In genomic region chr21:43603230-43603626, GRCh38 we compare ENCODE assay signal across 18 cellular contexts. TPM values are rescaled to one million over a fixed set of nuclear protein-coding genes. Genes with fewer than 3 reads are reported as not detected.
DNase-seq lines count a peak whose midpoint lies in the region; ATAC-seq, FAIRE-seq and TF ChIP-seq lines count a peak whose summit lies in the region.
"Had no signal": no experiment of that assay in that cellular context is flagged by ENCODE, and none has a peak within 500 bp of the region (broad histone marks: within the 10 kb centered on the region; RNA-seq: fewer than 3 reads in every experiment).

No MANE protein-coding gene starts in this region.

- H3K4me2 ChIP-seq in A549, result no peak overlapping the region

- H3K9me3 ChIP-seq in A549 (peaks cover 3% of the 10 kb centered on the region; the same call in 1 of the 3 replicates), muscle layer of duodenum (ENCODE audit: control insufficient read depth in 1 of 2, low read length in 2 of 2) (no peaks in the 10 kb centered on the region)
- H3K9me3 ChIP-seq: Peyer's patch, spleen had no signal

- no peaks in the 10 kb centered on the region for H3K36me3 ChIP-seq in muscle layer of duodenum (ENCODE audit: control insufficient read depth in 1 of 2, insufficient read depth in 2 of 2, low read length in 2 of 2)
- H3K36me3 ChIP-seq: Peyer's patch, spleen had no signal

- intact Hi-C loops in dendritic cell treated with granulocyte-macrophage colony-stimulating factor and Interleukin-4, amounts not matched to agents 40 ng/mL and 50 ng/mL, for 4 days (cut with micrococcal nuclease), result loop anchor here (2.0 kb wide), 1 partner anchor 42 kb away; no protein-coding TSS in a partner anchor

- TF ChIP-seq POLR2A in A549 (IDR thresholded peaks at IDR 0.05; ENCODE audit: low read length), result no peak

- peak; percentile 19 to 22; a peak in 3 of 6 replicates for ATAC-seq in A549
- ATAC-seq in GM19328 (IDR thresholded peaks at IDR 0.05; ENCODE audit: unreplicated experiment), result no peak
- ATAC-seq in stimulated activated naive CD8-positive, alpha-beta T cell treated with anti-CD3 and anti-CD28 coated beads, Interleukin-15, amount 100 ng/mL, for 72 hours, result no peak
- ATAC-seq: activated naive CD8-positive, alpha-beta T cell treated with anti-CD3 and anti-CD28 coated beads, Interleukin-2, amount 50 U/mL, for 24 hours; T-helper 17 cell had no signal

- 65% methylated on average over 4 of the region's 5 CpGs for WGBS in A549 (ENCODE audit: missing lambda C conversion rate)

- H3K36me3 Mint-ChIP-seq in dendritic cell treated with granulocyte-macrophage colony-stimulating factor and Interleukin-4, amounts not matched to agents 40 ng/mL and 50 ng/mL, for 4 days (ENCODE audit: low read depth), result no peaks in the 10 kb centered on the region
- H3K36me3 Mint-ChIP-seq in activated CD4-positive, alpha-beta memory T cell treated with anti-CD3 and anti-CD28 coated beads, Interleukin-2, amount 10 ng/mL, durations not matched to agents 7 days and 5 days (ENCODE audit: low read depth), result no peaks in the 10 kb centered on the region

- no peak overlapping the region for H3K4me3 ChIP-seq in A549
- no peak overlapping the region for H3K4me3 ChIP-seq in muscle layer of duodenum (ENCODE audit: low read depth in 1 of 2, low read length in 2 of 2)
- H3K4me3 ChIP-seq: Peyer's patch, spleen had no signal

- no peak for DNase-seq in A549 (ENCODE audit: low read depth in 1 of 2, low spot score in 1 of 2)
- peak; percentile 42 for DNase-seq in NCI-H1092 treated with DMSO at 0.1 percent for 48 hours (lab: John Stamatoyannopoulos, UW)
- no peak for DNase-seq in activated CD4-positive, alpha-beta memory T cell treated with anti-CD3 and anti-CD28 coated beads, Interleukin-2, amount 10 ng/mL, durations not matched to agents 7 days and 5 days
- no peak for DNase-seq in kidney glomerular epithelial cell (lab: John Stamatoyannopoulos, UW)
- DNase-seq in stimulated activated naive CD8-positive, alpha-beta T cell treated with anti-CD3 and anti-CD28 coated beads, Interleukin-15, amount 100 ng/mL, for 72 hours, result no peak
- DNase-seq: activated CD4-positive, CD25-positive, alpha-beta regulatory T cell treated with anti-CD3 and anti-CD28 coated beads, Interleukin-2, amount 50 U/mL, for 72 hours; activated naive CD8-positive, alpha-beta T cell treated with anti-CD3 and anti-CD28 coated beads, Interleukin-2, amount 50 U/mL, for 24 hours; GOT3; hippocampal formation; NCI-H526 treated with DMSO at 0.1 percent for 48 hours; nucleus accumbens; Peyer's patch; spleen; T-helper 17 cell had no signal

- no peak for TF ChIP-seq EP300 in A549 (IDR thresholded peaks at IDR 0.05)

- no peak for TF ChIP-seq CTCF in A549 (IDR thresholded peaks at IDR 0.05)

- H3K4me1 ChIP-seq in A549 (peaks cover 63% of the 10 kb centered on the region), muscle layer of duodenum (ENCODE audit: control insufficient read depth in 1 of 2, insufficient read depth in 2 of 2, low read length in 2 of 2) (no peaks in the 10 kb centered on the region)
- H3K4me1 ChIP-seq: Peyer's patch had no signal

- no peaks in the 10 kb centered on the region for H3K27me3 ChIP-seq in muscle layer of duodenum (ENCODE audit: low read depth, low read length)
- H3K27me3 ChIP-seq: Peyer's patch, spleen had no signal

- peak overlapping the region; percentile 46 for H3K4me3 Mint-ChIP-seq in dendritic cell treated with granulocyte-macrophage colony-stimulating factor and Interleukin-4, amounts not matched to agents 40 ng/mL and 50 ng/mL, for 4 days
- no peak overlapping the region for H3K4me3 Mint-ChIP-seq in activated CD4-positive, alpha-beta memory T cell treated with anti-CD3 and anti-CD28 coated beads, Interleukin-2, amount 10 ng/mL, durations not matched to agents 7 days and 5 days
- H3K4me3 Mint-ChIP-seq in stimulated activated naive CD8-positive, alpha-beta T cell treated with anti-CD3 and anti-CD28 coated beads, Interleukin-15, amount 100 ng/mL, for 72 hours, result no peak overlapping the region
- H3K4me3 Mint-ChIP-seq: activated naive CD8-positive, alpha-beta T cell treated with anti-CD3 and anti-CD28 coated beads, Interleukin-2, amount 50 U/mL, for 24 hours; T-helper 17 cell had no signal

- no peak overlapping the region for H3K27ac Mint-ChIP-seq in dendritic cell treated with granulocyte-macrophage colony-stimulating factor and Interleukin-4, amounts not matched to agents 40 ng/mL and 50 ng/mL, for 4 days
- no peak overlapping the region for H3K27ac Mint-ChIP-seq in activated CD4-positive, alpha-beta memory T cell treated with anti-CD3 and anti-CD28 coated beads, Interleukin-2, amount 10 ng/mL, durations not matched to agents 7 days and 5 days
- H3K27ac Mint-ChIP-seq in stimulated activated naive CD8-positive, alpha-beta T cell treated with anti-CD3 and anti-CD28 coated beads, Interleukin-15, amount 100 ng/mL, for 72 hours, result no peak overlapping the region
- H3K27ac Mint-ChIP-seq: activated naive CD8-positive, alpha-beta T cell treated with anti-CD3 and anti-CD28 coated beads, Interleukin-2, amount 50 U/mL, for 24 hours had no signal

- CTCF ChIA-PET in A549 (lab: Yijun Ruan, JAX), result interaction anchor here (1.9 to 2.7 kb wide), 2 partner anchors 8 to 42 kb away, joined by 9 to 13 read pairs; no protein-coding TSS in a partner anchor
- CTCF ChIA-PET in activated CD4-positive, alpha-beta memory T cell treated with anti-CD3 and anti-CD28 coated beads, Interleukin-2, amount 10 ng/mL, durations not matched to agents 7 days and 5 days (lab: Charles Lee), result no interaction called here

- FAIRE-seq in A549 (lab: Jason Lieb, UNC), result no peak
- FAIRE-seq: colon had no signal

- no peaks in the 10 kb centered on the region for H3K27me3 Mint-ChIP-seq in dendritic cell treated with granulocyte-macrophage colony-stimulating factor and Interleukin-4, amounts not matched to agents 40 ng/mL and 50 ng/mL, for 4 days
- H3K27me3 Mint-ChIP-seq in activated CD4-positive, alpha-beta memory T cell treated with anti-CD3 and anti-CD28 coated beads, Interleukin-2, amount 10 ng/mL, durations not matched to agents 7 days and 5 days, result peaks cover 7% of the 10 kb centered on the region
- H3K27me3 Mint-ChIP-seq in stimulated activated naive CD8-positive, alpha-beta T cell treated with anti-CD3 and anti-CD28 coated beads, Interleukin-15, amount 100 ng/mL, for 72 hours, result no peaks in the 10 kb centered on the region
- H3K27me3 Mint-ChIP-seq: activated naive CD8-positive, alpha-beta T cell treated with anti-CD3 and anti-CD28 coated beads, Interleukin-2, amount 50 U/mL, for 24 hours; T-helper 17 cell had no signal

- H3K27ac ChIP-seq in A549, result peak overlapping the region; percentile 83 to 91
- H3K27ac ChIP-seq in muscle layer of duodenum (ENCODE audit: low read length), result peak overlapping the region; percentile 20
- H3K27ac ChIP-seq: Peyer's patch, spleen had no signal

- no peaks in the 10 kb centered on the region for H3K9me3 Mint-ChIP-seq in dendritic cell treated with granulocyte-macrophage colony-stimulating factor and Interleukin-4, amounts not matched to agents 40 ng/mL and 50 ng/mL, for 4 days
- no peaks in the 10 kb centered on the region for H3K9me3 Mint-ChIP-seq in activated CD4-positive, alpha-beta memory T cell treated with anti-CD3 and anti-CD28 coated beads, Interleukin-2, amount 10 ng/mL, durations not matched to agents 7 days and 5 days
- no peaks in the 10 kb centered on the region for H3K9me3 Mint-ChIP-seq in stimulated activated naive CD8-positive, alpha-beta T cell treated with anti-CD3 and anti-CD28 coated beads, Interleukin-15, amount 100 ng/mL, for 72 hours
- H3K9me3 Mint-ChIP-seq: activated naive CD8-positive, alpha-beta T cell treated with anti-CD3 and anti-CD28 coated beads, Interleukin-2, amount 50 U/mL, for 24 hours had no signal

- H3K4me1 Mint-ChIP-seq in dendritic cell treated with granulocyte-macrophage colony-stimulating factor and Interleukin-4, amounts not matched to agents 40 ng/mL and 50 ng/mL, for 4 days (ENCODE audit: low read depth), result peaks cover 15% of the 10 kb centered on the region
- H3K4me1 Mint-ChIP-seq in activated CD4-positive, alpha-beta memory T cell treated with anti-CD3 and anti-CD28 coated beads, Interleukin-2, amount 10 ng/mL, durations not matched to agents 7 days and 5 days, result peaks cover 10% of the 10 kb centered on the region
- H3K4me1 Mint-ChIP-seq in stimulated activated naive CD8-positive, alpha-beta T cell treated with anti-CD3 and anti-CD28 coated beads, Interleukin-15, amount 100 ng/mL, for 72 hours, result no peaks in the 10 kb centered on the region

- POLR2A ChIA-PET in A549 (lab: Yijun Ruan, JAX), result no interaction called here
- POLR2A ChIA-PET in activated CD4-positive, alpha-beta memory T cell treated with anti-CD3 and anti-CD28 coated beads, Interleukin-2, amount 10 ng/mL, durations not matched to agents 7 days and 5 days (lab: Charles Lee), result no interaction called here

- no peak for TF ChIP-seq RAD21 in A549 (conservative IDR thresholded peaks at IDR 0.05 in 1 of 2, IDR thresholded peaks at IDR 0.05 in 1 of 2)

TF ChIP-seq in A549, 52 proteins besides CTCF, POLR2A, EP300 and RAD21:
- TF ChIP-seq HOXB13 (CRISPR knock-in tag; IDR thresholded peaks at IDR 0.05; ENCODE audit: low read depth), result 0 out of 2 replicates have a peak, but pooled peaks have one; percentile 18
- TF ChIP-seq TP53 (CRISPR knock-in tag; IDR thresholded peaks at IDR 0.05), result no peak

RNA-seq across cellular contexts. Expression of gene HSF2BP, which starts 56.1 kb away (rescaled TPM):
- polyA plus RNA-seq in A549 (2011; rRNA removed), result 2.7 and 3.1 TPM in 2 replicates
- 1.5 and 1.6 TPM in 2 replicates for polyA plus RNA-seq in A549 (2012; cell fraction: cytosol; rRNA removed)
- 0.82 and 1.1 TPM in 2 replicates for polyA plus RNA-seq in A549 (2012; cell fraction: nucleus; rRNA removed)
- polyA plus RNA-seq in A549 (2017; fragmentation: RNase III; extraction: RNeasy Plus Mini Kit Qiagen cat#74134 plus additional on column Dnase treatment), result 1.7 to 2.3 TPM (median 1.7 TPM) in 3 replicates
- 2.0 and 2.1 TPM in 2 replicates for polyA minus RNA-seq in A549 (2011; rRNA and poly(A)+ RNA removed)
- under 1 TPM; 0.15 to 0.40 TPM for total RNA-seq in activated CD4-positive, alpha-beta memory T cell treated with anti-CD3 and anti-CD28 coated beads, Interleukin-2, amount 10 ng/mL, durations not matched to agents 7 days and 5 days

RNA-seq across cellular contexts. Expression of gene RRP1B, which starts 56.1 kb away (rescaled TPM):
- 25.4 and 32.5 TPM in 2 replicates for polyA plus RNA-seq in A549 (2011; rRNA removed)
- 14.6 and 17.7 TPM in 2 replicates for polyA plus RNA-seq in A549 (2012; cell fraction: cytosol; rRNA removed)
- polyA plus RNA-seq in A549 (2012; cell fraction: nucleus; rRNA removed), result 20.2 and 22.5 TPM in 2 replicates
- polyA plus RNA-seq in A549 (2017; fragmentation: RNase III; extraction: RNeasy Plus Mini Kit Qiagen cat#74134 plus additional on column Dnase treatment), result 31.4 to 32.5 TPM (median 32.4 TPM) in 3 replicates
- 23.1 and 26.2 TPM in 2 replicates for polyA minus RNA-seq in A549 (2011; rRNA and poly(A)+ RNA removed)
- 10 to 100 TPM; 43.3 to 43.7 TPM for total RNA-seq in activated CD4-positive, alpha-beta memory T cell treated with anti-CD3 and anti-CD28 coated beads, Interleukin-2, amount 10 ng/mL, durations not matched to agents 7 days and 5 days

Comparison
In these comparisons a context has a peak if more than half of its experiments do, and no peak if none do; other contexts are left out.
1. ATAC-seq: peak in A549 (2 of 2); none in GM19328 (single experiment) and stimulated activated naive CD8-positive, alpha-beta T cell treated with anti-CD3 and anti-CD28 coated beads, Interleukin-15, amount 100 ng/mL, for 72 hours (single experiment).